Comparison of ENCODE assay signal across 25 cellular contexts in the genomic region with DNA sequence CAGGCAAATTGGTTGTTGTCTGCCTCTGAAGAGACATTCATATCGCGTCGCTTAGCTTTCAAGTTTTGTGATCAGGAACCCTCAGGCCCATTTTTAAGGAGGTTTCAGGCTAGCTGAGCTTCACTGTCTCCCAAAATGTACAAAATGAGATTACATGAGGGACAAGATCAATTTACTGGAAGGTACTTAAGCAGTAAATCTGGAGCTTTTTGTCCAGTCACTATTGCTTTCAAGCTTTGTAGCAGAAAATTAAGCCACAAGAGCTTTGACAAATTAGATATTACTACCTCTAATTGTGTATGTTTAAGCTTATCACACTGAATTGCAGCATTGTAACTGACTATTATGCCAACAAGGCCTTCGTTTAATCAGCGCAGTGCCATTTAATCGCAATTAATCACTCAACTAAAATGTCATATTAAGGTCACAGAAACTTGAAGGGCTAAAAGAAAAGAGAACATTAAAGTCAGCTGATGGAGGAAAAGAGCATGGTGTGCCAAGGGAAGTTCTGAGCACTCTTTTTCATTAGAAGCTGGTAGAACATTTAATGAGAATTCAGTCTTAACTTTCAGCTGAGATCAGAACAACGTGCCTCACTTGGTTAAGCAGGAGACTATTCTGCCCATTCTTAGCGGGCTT.
A peak's percentile ranks its signal among the peaks of the same experiment; 100 is the strongest.
DNase-seq lines count a peak whose midpoint lies in the region; ATAC-seq and TF ChIP-seq lines count a peak whose summit lies in the region.
"Had no signal": no experiment of that assay in that cellular context is flagged by ENCODE, and none has a peak within 500 bp of the region (broad histone marks: within the 10 kb centered on the region; RNA-seq: fewer than 3 reads in every experiment).

No MANE protein-coding gene starts in this region.

- no peaks in the 10 kb centered on the region for H3K4me1 Mint-ChIP-seq in stimulated activated naive B cell treated with anti-CD40 and anti-IgM and Interleukin-4, amounts not matched to agents 10 μg/mL and 1 μg/mL and 100 μg/mL, for 72 hours
- H3K4me1 Mint-ChIP-seq: activated CD4-positive, alpha-beta memory T cell treated with anti-CD3 and anti-CD28 coated beads, Interleukin-2, amount 10 ng/mL, durations not matched to agents 7 days and 5 days; activated naive CD8-positive, alpha-beta T cell treated with anti-CD3 and anti-CD28 coated beads for 36 hours had no signal

- no peaks in the 10 kb centered on the region for H3K27me3 Mint-ChIP-seq in stimulated activated naive B cell treated with anti-CD40 and anti-IgM and Interleukin-4, amounts not matched to agents 10 μg/mL and 1 μg/mL and 100 μg/mL, for 72 hours
- H3K27me3 Mint-ChIP-seq: activated CD4-positive, alpha-beta memory T cell treated with anti-CD3 and anti-CD28 coated beads, Interleukin-2, amount 10 ng/mL, durations not matched to agents 7 days and 5 days had no signal

- H3K9me3 ChIP-seq in HEK293 (ENCODE audit: control insufficient read depth, insufficient read depth, low read depth, low read length) (no peaks in the 10 kb centered on the region), endocrine pancreas (ENCODE audit: control insufficient read depth, low read length) (no peaks in the 10 kb centered on the region)
- H3K9me3 ChIP-seq: ascending aorta, heart left ventricle had no signal

- no peaks in the 10 kb centered on the region for H3K36me3 Mint-ChIP-seq in stimulated activated naive B cell treated with anti-CD40 and anti-IgM and Interleukin-4, amounts not matched to agents 10 μg/mL and 1 μg/mL and 100 μg/mL, for 72 hours
- H3K36me3 Mint-ChIP-seq: activated naive CD8-positive, alpha-beta T cell treated with anti-CD3 and anti-CD28 coated beads for 36 hours; neural progenitor cell had no signal

- H3K27me3 ChIP-seq in endocrine pancreas (ENCODE audit: control insufficient read depth, insufficient read depth, low read length), result no peaks in the 10 kb centered on the region
- H3K27me3 ChIP-seq: ascending aorta, heart left ventricle, neural progenitor cell had no signal

- no peak overlapping the region for H3K9ac ChIP-seq in endocrine pancreas (ENCODE audit: control insufficient read depth, insufficient read depth, low read length)
- H3K9ac ChIP-seq: neural progenitor cell had no signal

- H3K36me3 ChIP-seq in HEK293 (ENCODE audit: control insufficient read depth in 2 of 2, insufficient read depth in 1 of 2, low read length in 2 of 2) (no peaks in the 10 kb centered on the region), endocrine pancreas (ENCODE audit: control insufficient read depth, insufficient read depth, low read length) (no peaks in the 10 kb centered on the region)
- H3K36me3 ChIP-seq: ascending aorta, heart left ventricle, neural progenitor cell had no signal

- POLR2A ChIA-PET in HEK293 (lab: Yijun Ruan, JAX), result no interaction called here

- H3K9me3 Mint-ChIP-seq in stimulated activated naive B cell treated with anti-CD40 and anti-IgM and Interleukin-4, amounts not matched to agents 10 μg/mL and 1 μg/mL and 100 μg/mL, for 72 hours, result peaks cover 0 to 2% of the 10 kb centered on the region in 2 donors
- H3K9me3 Mint-ChIP-seq: activated CD4-positive, alpha-beta memory T cell treated with anti-CD3 and anti-CD28 coated beads, Interleukin-2, amount 10 ng/mL, durations not matched to agents 7 days and 5 days; activated naive CD8-positive, alpha-beta T cell treated with anti-CD3 and anti-CD28 coated beads for 36 hours; H9; neural progenitor cell had no signal

- H3K27ac Mint-ChIP-seq in stimulated activated naive B cell treated with anti-CD40 and anti-IgM and Interleukin-4, amounts not matched to agents 10 μg/mL and 1 μg/mL and 100 μg/mL, for 72 hours, result no peak overlapping the region
- H3K27ac Mint-ChIP-seq: activated CD4-positive, alpha-beta memory T cell treated with anti-CD3 and anti-CD28 coated beads, Interleukin-2, amount 10 ng/mL, durations not matched to agents 7 days and 5 days; activated naive CD8-positive, alpha-beta T cell treated with anti-CD3 and anti-CD28 coated beads for 36 hours; H9; neural progenitor cell; progenitor cell of endocrine pancreas had no signal

- ATAC-seq in stimulated activated naive B cell treated with anti-CD40 and anti-IgM and Interleukin-4, amounts not matched to agents 10 μg/mL and 1 μg/mL and 100 μg/mL, for 72 hours (replicated peaks), result no peak
- no peak for ATAC-seq in omental fat pad (ENCODE audit: low FRiP score)
- ATAC-seq: heart left ventricle had no signal

- H3K4me3 ChIP-seq in HEK293 (ENCODE audit: low read depth, low read length), result no peak overlapping the region
- peak overlapping the region; percentile 29 for H3K4me3 ChIP-seq in endocrine pancreas (ENCODE audit: control insufficient read depth, insufficient read depth, low read length)
- H3K4me3 ChIP-seq in retinal pigment epithelial cell (ENCODE audit: low read length), result no peak overlapping the region
- H3K4me3 ChIP-seq: heart left ventricle, neural progenitor cell had no signal

- H3K4me1 ChIP-seq in HEK293 (ENCODE audit: control insufficient read depth, insufficient read depth, low read length) (peaks cover 3% of the 10 kb centered on the region), endocrine pancreas (ENCODE audit: control insufficient read depth, insufficient read depth, low read length) (no peaks in the 10 kb centered on the region)

- peak; percentile 92 for DNase-seq in NCI-H69 (lab: John Stamatoyannopoulos, UW)
- peak; percentile 67 for DNase-seq in retinal pigment epithelial cell (ENCODE audit: low read depth)
- no peak for DNase-seq in cardiac septum (ENCODE audit: low spot score)
- DNase-seq in stimulated activated naive B cell treated with anti-CD40 and anti-IgM and Interleukin-4, amounts not matched to agents 10 μg/mL and 1 μg/mL and 100 μg/mL, for 72 hours, result no peak
- no peak for DNase-seq in omental fat pad (ENCODE audit: low spot score)
- DNase-seq: activated CD4-positive, alpha-beta memory T cell treated with anti-CD3 and anti-CD28 coated beads, Interleukin-2, amount 10 ng/mL, durations not matched to agents 7 days and 5 days; activated CD4-positive, CD25-positive, alpha-beta regulatory T cell treated with anti-CD3 and anti-CD28 coated beads, Interleukin-2, amount 50 U/mL, for 72 hours; activated effector memory CD4-positive, alpha-beta T cell treated with Interleukin-2 at 50 U/mL for 16 hours; activated naive CD8-positive, alpha-beta T cell treated with anti-CD3 and anti-CD28 coated beads for 36 hours; C1 segment of cervical spinal cord; caudate nucleus; dermis blood vessel endothelial cell; H9; heart left ventricle; NCI-H2107; NCI-H510A treated with DMSO at 0.1 percent for 48 hours; OCI-M1; Right ventricle myocardium superior; stimulated activated CD8-positive, alpha-beta memory T cell treated with anti-CD3 and anti-CD28 coated beads, Interleukin-4, amount 100 ng/mL, for 48 hours had no signal

- H3K27ac ChIP-seq in HEK293 (ENCODE audit: extremely low read depth, low read depth, low read length), result no peak overlapping the region
- H3K27ac ChIP-seq: HL-60, neural progenitor cell had no signal

- TF ChIP-seq CTCF in HEK293 (tag by site-specific recombination; IDR thresholded peaks at IDR 0.05) (no peak), retinal pigment epithelial cell (conservative IDR thresholded peaks at IDR 0.05; ENCODE audit: low read depth, low read length) (no peak), omental fat pad (IDR thresholded peaks at IDR 0.05) (no peak)

- H3K4me3 Mint-ChIP-seq in stimulated activated naive B cell treated with anti-CD40 and anti-IgM and Interleukin-4, amounts not matched to agents 10 μg/mL and 1 μg/mL and 100 μg/mL, for 72 hours, result no peak overlapping the region
- H3K4me3 Mint-ChIP-seq: activated CD4-positive, alpha-beta memory T cell treated with anti-CD3 and anti-CD28 coated beads, Interleukin-2, amount 10 ng/mL, durations not matched to agents 7 days and 5 days; activated naive CD8-positive, alpha-beta T cell treated with anti-CD3 and anti-CD28 coated beads for 36 hours; H9; neural progenitor cell had no signal

- intact Hi-C loops in cardiac septum (cut with DNase I), result no loop called here

- CTCF ChIA-PET in HEK293 (lab: Yijun Ruan, JAX), result interaction anchor here (0.6 to 1.1 kb wide), 6 partner anchors 10 to 784 kb away, joined by 3 to 4 read pairs (median 3); no protein-coding TSS in a partner anchor

TF ChIP-seq in HEK293, 187 proteins besides CTCF, POLR2A, EP300 and RAD21:
- TF ChIP-seq ZXDB (tag by site-specific recombination; IDR thresholded peaks at IDR 0.05), result no peak
- 0 out of 2 replicates have a peak, but pooled peaks have one; percentile 17 for TF ChIP-seq TRIM28 (IDR thresholded peaks at IDR 0.05; ENCODE audit: borderline replicate concordance, low read length)
- peak; percentile 46 for TF ChIP-seq TCF7L2 (IDR thresholded peaks at IDR 0.05; ENCODE audit: borderline replicate concordance, low read depth, low read length)

Comparison
In these comparisons a context has a peak if more than half of its experiments do, and no peak if none do; other contexts are left out.
1. DNase-seq: peak in NCI-H69 (single experiment) and retinal pigment epithelial cell (single experiment); none in cardiac septum (single experiment), stimulated activated naive B cell treated with anti-CD40 and anti-IgM and Interleukin-4, amounts not matched to agents 10 μg/mL and 1 μg/mL and 100 μg/mL, for 72 hours (single experiment) and omental fat pad (single experiment).